ENCODE assay signal across 8 cellular contexts in genomic region chrX:71283409-71284143, GRCh38. TPM values are rescaled to one million over a fixed set of nuclear protein-coding genes. Genes with fewer than 3 reads are reported as not detected.
DNase-seq lines count a peak whose midpoint lies in the region; ATAC-seq and TF ChIP-seq lines count a peak whose summit lies in the region.

TSS of gene NONO (plus strand) at chrX:71283635. CDS start at chrX:71290638, 7,003 bp downstream.

- CTCF ChIA-PET in PC-3 (lab: Charles Lee): interaction anchor here (0.6 to 1.3 kb wide), 4 partner anchors 13 to 165 kb away, joined by 3 to 4 read pairs (median 4); partner anchors contain the start of genes MED12 and TAF1

- POLR2A ChIA-PET in PC-3 (lab: Charles Lee; ENCODE audit: unreplicated experiment): interaction anchor here (0.5 to 1.2 kb wide), 9 partner anchors 9 to 1447 kb away, joined by 3 to 17 read pairs (median 6); partner anchors contain the start of genes TAF1 and ZMYM3

- H3K27me3 ChIP-seq in PC-3 (ENCODE audit: low read length): no peaks in the 10 kb centered on the region

- H4K20me1 ChIP-seq in PC-3 (ENCODE audit: low read length): peaks cover 26% of the 10 kb centered on the region

- no peaks in the 10 kb centered on the region for H3F3A ChIP-seq in PC-3 (ENCODE audit: low read length, unreplicated experiment)

- peak within 1 kb of the TSS; percentile 99 for H3K4me2 ChIP-seq in PC-3 (ENCODE audit: low read length)

- TF ChIP-seq CTCF in PC-3 (conservative IDR thresholded peaks at IDR 0.05; ENCODE audit: low read depth, low read length) (peak; percentile 17; the same call in 1 of the 2 replicates), mucosa of descending colon (IDR thresholded peaks at IDR 0.05) (no peak)

- H2AFZ ChIP-seq in PC-3 (ENCODE audit: low read length): peak within 1 kb of the TSS; percentile 69

- H3K9me3 ChIP-seq in PC-3 (ENCODE audit: low read length) (no peaks in the 10 kb centered on the region), mucosa of descending colon (no peaks in the 10 kb centered on the region)

- intact Hi-C loops in PC-3 (cut with micrococcal nuclease): loop anchor here (1.0 to 10.0 kb wide), 3 partner anchors 29 to 99 kb away; partner anchors contain the start of genes TAF1 and ZMYM3
- intact Hi-C loops in mucosa of descending colon (cut with DNase I, micrococcal nuclease): no loop called here

- ATAC-seq in GM21529 (IDR thresholded peaks at IDR 0.05; ENCODE audit: unreplicated experiment) (peak; percentile 82), PC-3 (peak; percentile 85), mucosa of descending colon (peak; percentile 96)

- H3K36me3 ChIP-seq in PC-3 (ENCODE audit: low read depth, low read length) (peaks cover 20% of the 10 kb centered on the region), mucosa of descending colon (ENCODE audit: low read depth) (no peaks in the 10 kb centered on the region)

- peaks cover 51% of the 10 kb centered on the region for H3K79me2 ChIP-seq in PC-3 (ENCODE audit: low read length)

- peak; percentile 97 for DNase-seq in DMS 273 treated with DMSO at 0.1 percent for 48 hours (lab: John Stamatoyannopoulos, UW)
- DNase-seq in PC-3: peak; percentile 99
- DNase-seq in activated T-cell treated with anti-CD3 and anti-CD28 coated beads for 48 hours (ENCODE audit: low read depth): peak; percentile 70
- DNase-seq in epithelial cell of prostate (ENCODE audit: low read depth, low spot score): peak; percentile 93
- DNase-seq in mucosa of descending colon: peak; percentile 84 to 91 (median 86)
- DNase-seq in stimulated activated CD8-positive, alpha-beta memory T cell treated with anti-CD3 and anti-CD28 coated beads, Interleukin-4, amount 100 ng/mL, for 24 hours (ENCODE audit: low read depth): peak; percentile 59

- TF ChIP-seq RAD21 in Ishikawa (IDR thresholded peaks at IDR 0.05; ENCODE audit: low read depth): no peak

- H3K9me2 ChIP-seq in PC-3 (replicated peaks; ENCODE audit: low read length): 0 out of 2 replicates have a peak, but pooled peaks cover 2% of the 10 kb centered on the region

- H3K4me1 ChIP-seq in PC-3 (ENCODE audit: insufficient read depth, low read length) (peaks cover 7% of the 10 kb centered on the region), mucosa of descending colon (ENCODE audit: low read depth) (no peaks in the 10 kb centered on the region)

- BruUV-seq in PC-3 (replicated peaks; lab: Mats Ljungman, UMichigan): TSS peak; percentile 74

- H3K4me3 ChIP-seq in PC-3 (ENCODE audit: low read length) (peak within 1 kb of the TSS; percentile 94), mucosa of descending colon (peak within 1 kb of the TSS; percentile 50)

- no peak for TF ChIP-seq EP300 in Ishikawa (IDR thresholded peaks at IDR 0.05; ENCODE audit: borderline replicate concordance)

- H3K27ac ChIP-seq in PC-3 (ENCODE audit: low read length) (peak within 1 kb of the TSS; percentile 74), epithelial cell of prostate (peak within 1 kb of the TSS; percentile 79)

- peak within 1 kb of the TSS; percentile 98 for H3K9ac ChIP-seq in PC-3 (ENCODE audit: low read length)

TF ChIP-seq in Ishikawa, 13 proteins besides CTCF, POLR2A, EP300 and RAD21:
- TF ChIP-seq NFIC (IDR thresholded peaks at IDR 0.05) (no peak), YY1 (IDR thresholded peaks at IDR 0.05; ENCODE audit: low read depth) (peak; percentile 51), TEAD4 (IDR thresholded peaks at IDR 0.05) (no peak), FOXM1 (IDR thresholded peaks at IDR 0.05; ENCODE audit: borderline replicate concordance, low read depth) (no peak), TAF1 (IDR thresholded peaks at IDR 0.05; ENCODE audit: low read depth) (peak; percentile 73), MAX (IDR thresholded peaks at IDR 0.05) (peak; percentile 25)

RNA-seq across cellular contexts. Expression of gene NONO, which starts in this region (rescaled TPM):
- 514 and 631 TPM in 2 replicates for total RNA-seq in PC-3 (2014; rRNA removed)
- 100 to 1,000 TPM; 166 to 218 (median 197) TPM for total RNA-seq in mucosa of descending colon

Comparison
In these comparisons a context has a peak if more than half of its experiments do, and no peak if none do; other contexts are left out.
1. Peak in every context shown above with its lines: DNase-seq, ATAC-seq, H3K4me3 ChIP-seq and H3K27ac ChIP-seq.